27 cellular contexts compared by ENCODE assay signal in genomic region chr1:98681812-98682211, GRCh38.
DNase-seq lines count a peak whose midpoint lies in the region; TF ChIP-seq lines count a peak whose summit lies in the region.
"Had no signal": no experiment of that assay in that cellular context is flagged by ENCODE, and none has a peak within 500 bp of the region (broad histone marks: within the 10 kb centered on the region; RNA-seq: fewer than 3 reads in every experiment).

No MANE protein-coding gene starts in this region.

- no peak for DNase-seq in amygdala (lab: John Stamatoyannopoulos, UW)
- DNase-seq: 8988T; ACHN; AML-193; BE2C; C1 segment of cervical spinal cord; Caco-2; Calu3; CD4-positive, alpha-beta memory T cell; CD4-positive, alpha-beta T cell; CD4-positive, CD25-positive, alpha-beta regulatory T cell; CD8-positive, alpha-beta memory T cell; CD8-positive, alpha-beta T cell; COR-L47; DMS 273 treated with DMSO at 0.1 percent for 48 hours; DMS153; DMS53; DMS79; DMS79 treated with DMSO at 0.1 percent for 48 hours; DND-41; EL had no signal

- POLR2A ChIA-PET in HEK293 (lab: Yijun Ruan, JAX) = no interaction called here

- peaks cover 4 to 11% of the 10 kb centered on the region in 2 experiments; a peak in 2 of 3 replicates for H3K36me3 ChIP-seq in HEK293 (ENCODE audit: control insufficient read depth in 2 of 2, insufficient read depth in 1 of 2, low read length in 2 of 2)
- H3K36me3 ChIP-seq: BLaER1; BLaER1 treated with 17β-estradiol and CSF1 and Interleukin-3, amounts not matched to agents 10 nM and 100 nM had no signal

- TF ChIP-seq CTCF in HEK293 (tag by site-specific recombination; IDR thresholded peaks at IDR 0.05) = no peak

- no peaks in the 10 kb centered on the region for H3K4me1 ChIP-seq in HEK293 (ENCODE audit: control insufficient read depth, insufficient read depth, low read length)
- H3K4me1 ChIP-seq: A549; BLaER1; BLaER1 treated with 17β-estradiol and CSF1 and Interleukin-3, amounts not matched to agents 10 nM and 100 nM; Caco-2 had no signal

- H3K9me3 ChIP-seq in HEK293 (ENCODE audit: control insufficient read depth, insufficient read depth, low read depth, low read length) = no peaks in the 10 kb centered on the region
- H3K9me3 ChIP-seq: A549, BE2C, Caco-2 had no signal

- no peak overlapping the region for H3K27ac ChIP-seq in HEK293 (ENCODE audit: extremely low read depth, low read depth, low read length)
- H3K27ac ChIP-seq: 22Rv1; A549; BLaER1; BLaER1 treated with 17β-estradiol and CSF1 and Interleukin-3, amounts not matched to agents 10 nM and 100 nM; C4-2B had no signal

- CTCF ChIA-PET in HEK293 (lab: Yijun Ruan, JAX) = no interaction called here

- H3K4me3 ChIP-seq in HEK293 (ENCODE audit: low read depth, low read length) = no peak overlapping the region
- H3K4me3 ChIP-seq: A549; BLaER1; BLaER1 treated with 17β-estradiol and CSF1 and Interleukin-3, amounts not matched to agents 10 nM and 100 nM had no signal

TF ChIP-seq in HEK293, 187 proteins besides CTCF, POLR2A, EP300 and RAD21:
- no peak for TF ChIP-seq ZBTB48 (tag by site-specific recombination; IDR thresholded peaks at IDR 0.05)
- TF ChIP-seq ZNF658 (tag by site-specific recombination; IDR thresholded peaks at IDR 0.05) = no peak
- TF ChIP-seq PRDM1 (tag by site-specific recombination; IDR thresholded peaks at IDR 0.05) = peak; percentile 98
- 0 out of 2 replicates have a peak, but pooled peaks have one; percentile 26 for TF ChIP-seq ZNF366 (tag by site-specific recombination; conservative IDR thresholded peaks at IDR 0.05)
- TF ChIP-seq ZNF394 (tag by site-specific recombination; IDR thresholded peaks at IDR 0.05; ENCODE audit: borderline replicate concordance) = no peak
TF ChIP-seq in HEK293: peak in this region for 2.
